Comparison of ENCODE assay signal across 13 cellular contexts in the genomic region with DNA sequence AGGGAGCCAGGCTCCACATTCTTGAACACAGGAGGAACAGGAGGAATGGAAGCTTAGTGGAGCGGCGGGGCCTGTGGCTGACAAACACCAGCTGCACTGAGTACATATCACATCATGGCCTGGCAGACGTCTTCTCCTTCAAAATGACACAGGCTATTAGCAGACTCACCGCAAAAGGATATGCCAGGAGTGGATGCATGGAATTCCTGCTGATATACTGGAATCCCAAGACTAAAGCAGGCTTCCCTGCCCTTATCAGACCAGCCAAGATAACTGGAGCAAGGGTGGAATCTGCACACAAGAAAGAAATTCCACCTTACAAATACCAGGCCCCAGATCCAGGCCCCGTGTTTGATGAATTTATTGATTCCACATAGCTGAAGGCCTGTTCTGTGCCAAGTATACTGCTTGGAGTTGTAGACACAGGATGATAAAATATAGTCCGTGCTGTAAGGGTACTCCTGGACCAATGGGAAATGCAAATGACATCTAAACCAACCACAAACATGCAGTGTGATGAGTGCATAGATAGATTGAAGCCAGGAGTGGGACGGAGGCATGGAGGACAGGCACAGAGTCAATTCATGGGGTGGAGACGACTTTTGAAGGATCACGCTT.
A peak's percentile ranks its signal among the peaks of the same experiment; 100 is the strongest.
DNase-seq lines count a peak whose midpoint lies in the region; FAIRE-seq and TF ChIP-seq lines count a peak whose summit lies in the region.
"Had no signal": no experiment of that assay in that cellular context is flagged by ENCODE, and none has a peak within 500 bp of the region (broad histone marks: within the 10 kb centered on the region; RNA-seq: fewer than 3 reads in every experiment).

No MANE protein-coding gene starts in this region.

- no peak for TF ChIP-seq CTCF in brain (conservative IDR thresholded peaks at IDR 0.05)

- DNase-seq in EH (ENCODE audit: low read depth) (peak; percentile 64), islet precursor cell (peak; percentile 97), small intestine (peak; percentile 63), activated gamma-delta T cell treated with Interleukin-2 at 50 U/mL for 16 hours (no peak), ACHN (no peak)
- DNase-seq in stimulated activated CD8-positive, alpha-beta memory T cell treated with anti-CD3 and anti-CD28 coated beads, Interleukin-4, amount 100 ng/mL, for 48 hours: no peak
- no peak for DNase-seq in activated T-cell treated with anti-CD3 and anti-CD28 coated beads, Interleukin-2, amount 50 U/mL, for 48 hours
- DNase-seq: activated CD4-positive, alpha-beta T cell treated with anti-CD3 and anti-CD28 coated beads, Interleukin-2, amount 10 ng/mL, durations not matched to agents 7 days and 5 days; activated naive CD4-positive, alpha-beta T cell treated with anti-CD3 and anti-CD28 coated beads for 36 hours; NCI-H1048; NCI-H748 treated with DMSO at 0.1 percent for 48 hours had no signal

- peaks cover 40% of the 10 kb centered on the region for H3K4me1 Mint-ChIP-seq in brain
- H3K4me1 Mint-ChIP-seq: activated CD4-positive, alpha-beta T cell treated with anti-CD3 and anti-CD28 coated beads, Interleukin-2, amount 10 ng/mL, durations not matched to agents 7 days and 5 days had no signal

- no peak overlapping the region for H3K4me3 ChIP-seq in small intestine (ENCODE audit: low read depth in 1 of 2, low read length in 2 of 2)

- H3K4me3 Mint-ChIP-seq in brain: no peak overlapping the region
- H3K4me3 Mint-ChIP-seq: activated CD4-positive, alpha-beta T cell treated with anti-CD3 and anti-CD28 coated beads, Interleukin-2, amount 10 ng/mL, durations not matched to agents 7 days and 5 days; activated naive CD4-positive, alpha-beta T cell treated with anti-CD3 and anti-CD28 coated beads for 36 hours had no signal

- peak overlapping the region in 1 of 2 donors; percentile 4 for H3K27ac ChIP-seq in small intestine (ENCODE audit: low read depth in 1 of 2, low read length in 1 of 2)
- H3K27ac ChIP-seq: neutrophil had no signal

- H3K27me3 ChIP-seq in small intestine (ENCODE audit: control insufficient read depth in 2 of 2, insufficient read depth in 2 of 2, low read length in 2 of 2): no peaks in the 10 kb centered on the region
- H3K27me3 ChIP-seq: neutrophil had no signal

- no peaks in the 10 kb centered on the region for H3K27me3 Mint-ChIP-seq in brain

- peaks cover 2 to 3% of the 10 kb centered on the region in 2 donors for H3K4me1 ChIP-seq in small intestine (ENCODE audit: control insufficient read depth in 2 of 2, insufficient read depth in 1 of 2, low read depth in 1 of 2, low read length in 1 of 2)

- no peak for FAIRE-seq in small intestine (lab: Jason Lieb, UNC)

- no peaks in the 10 kb centered on the region for H3K9me3 ChIP-seq in small intestine (ENCODE audit: control insufficient read depth, low read depth)
- H3K9me3 ChIP-seq: neutrophil had no signal

- H3K36me3 ChIP-seq in small intestine (ENCODE audit: control insufficient read depth in 2 of 2, insufficient read depth in 2 of 2, low read length in 2 of 2): no peaks in the 10 kb centered on the region
- H3K36me3 ChIP-seq: neutrophil had no signal

- H3K9me3 Mint-ChIP-seq in brain: peaks cover 0 to 7% (median 5%) of the 10 kb centered on the region in 5 experiments
- H3K9me3 Mint-ChIP-seq: activated CD4-positive, alpha-beta T cell treated with anti-CD3 and anti-CD28 coated beads, Interleukin-2, amount 10 ng/mL, durations not matched to agents 7 days and 5 days; activated naive CD4-positive, alpha-beta T cell treated with anti-CD3 and anti-CD28 coated beads for 36 hours had no signal

- WGBS in small intestine, 3 donors: 48 to 53% (median 50%) methylated on average over 9 of the region's 9 CpGs

- in situ Hi-C loops in ACHN (cut with HindIII; ENCODE audit: low pct_ligation_motif_present, low pct_unique_long_range_greater_than_20kb, low sequenced_read_pairs): no loop called here

- peak overlapping the region in 4 of 5 experiments; percentile 6 to 52 (median 32) for H3K27ac Mint-ChIP-seq in brain
- H3K27ac Mint-ChIP-seq: activated CD4-positive, alpha-beta T cell treated with anti-CD3 and anti-CD28 coated beads, Interleukin-2, amount 10 ng/mL, durations not matched to agents 7 days and 5 days; activated naive CD4-positive, alpha-beta T cell treated with anti-CD3 and anti-CD28 coated beads for 36 hours had no signal

- no peaks in the 10 kb centered on the region for H3K36me3 Mint-ChIP-seq in brain

Comparison
In these comparisons a context has a peak if more than half of its experiments do, and no peak if none do; other contexts are left out.
1. DNase-seq: peak in EH (single experiment), islet precursor cell (single experiment) and small intestine (single experiment); none in stimulated activated CD8-positive, alpha-beta memory T cell treated with anti-CD3 and anti-CD28 coated beads, Interleukin-4, amount 100 ng/mL, for 48 hours (single experiment), activated T-cell treated with anti-CD3 and anti-CD28 coated beads, Interleukin-2, amount 50 U/mL, for 48 hours (0 of 2), activated gamma-delta T cell treated with Interleukin-2 at 50 U/mL for 16 hours (single experiment) and ACHN (single experiment).